Comparison of ENCODE assay signal across 11 cellular contexts in genomic region chr1:241638091-241638682, GRCh38. TPM values are rescaled to one million over a fixed set of nuclear protein-coding genes. Genes with fewer than 3 reads are reported as not detected.
A peak's percentile ranks its signal among the peaks of the same experiment; 100 is the strongest.
DNase-seq lines count a peak whose midpoint lies in the region; ATAC-seq and TF ChIP-seq lines count a peak whose summit lies in the region.
"Had no signal": no experiment of that assay in that cellular context is flagged by ENCODE, and none has a peak within 500 bp of the region (broad histone marks: within the 10 kb centered on the region; RNA-seq: fewer than 3 reads in every experiment).

No MANE protein-coding gene starts in this region.

- in situ Hi-C loops in IMR-90 (cut with MboI; ENCODE audit: low sequenced_read_pairs), result no loop called here

- H3K4me2 ChIP-seq in IMR-90 (ENCODE audit: low read depth, low read length), result peak overlapping the region; percentile 88

- H3K56ac ChIP-seq in IMR-90 (ENCODE audit: extremely low read depth, insufficient read depth, low read length), result no peak overlapping the region

- H3K4me3 ChIP-seq in CD4-positive, alpha-beta memory T cell (ENCODE audit: low read length in 2 of 2), result no peak overlapping the region
- H3K4me3 ChIP-seq in IMR-90 (ENCODE audit: insufficient read depth, low read depth, low read length), result peak overlapping the region; percentile 27

- peaks cover 20 to 40% (median 25%) of the 10 kb centered on the region in 4 donors for H3K4me1 Mint-ChIP-seq in CD4-positive, alpha-beta memory T cell
- H3K4me1 Mint-ChIP-seq in brain (peaks cover 41% of the 10 kb centered on the region), mesothelial cell of epicardium (peaks cover 29% of the 10 kb centered on the region)

- TF ChIP-seq CTCF in IMR-90 (conservative IDR thresholded peaks at IDR 0.05; ENCODE audit: low read depth, low read length), result no peak
- TF ChIP-seq CTCF in brain (conservative IDR thresholded peaks at IDR 0.05), result no peak
- no peak for TF ChIP-seq CTCF in mesothelial cell of epicardium (IDR thresholded peaks at IDR 0.05; ENCODE audit: unreplicated experiment)

- TF ChIP-seq POLR2A in IMR-90 (IDR thresholded peaks at IDR 0.05; ENCODE audit: low read depth, low read length), result no peak

- CTCF ChIA-PET in CD4-positive, alpha-beta memory T cell (lab: Charles Lee; ENCODE audit: partially characterized antibody), result interaction anchor here (1.2 kb wide), 1 partner anchor 11 kb away, joined by 5 read pairs; no protein-coding TSS in a partner anchor
- CTCF ChIA-PET in IMR-90 (lab: Yijun Ruan, JAX), result interaction anchor here (1.3 kb wide), 1 partner anchor 27 kb away, joined by 3 read pairs; no protein-coding TSS in a partner anchor

- H3K9me3 ChIP-seq in CD4-positive, alpha-beta memory T cell (ENCODE audit: control insufficient read depth in 1 of 2, low read length in 2 of 2), result no peaks in the 10 kb centered on the region
- no peaks in the 10 kb centered on the region for H3K9me3 ChIP-seq in IMR-90 (ENCODE audit: control insufficient read depth, insufficient read depth, low read length)
- H3K9me3 ChIP-seq: transverse colon had no signal

- peaks cover 11% of the 10 kb centered on the region for H3K9me1 ChIP-seq in IMR-90 (ENCODE audit: insufficient read depth, low read length)

- H3K27ac Mint-ChIP-seq in CD4-positive, alpha-beta memory T cell, result peak overlapping the region in 1 of 7 donors; percentile 50
- H3K27ac Mint-ChIP-seq in brain (peak overlapping the region in 3 of 5 experiments; percentile 20 to 75 (median 42)), mesothelial cell of epicardium (peak overlapping the region; percentile 80)

- H3K9ac ChIP-seq in IMR-90 (ENCODE audit: low read depth, low read length), result peak overlapping the region; percentile 50

- intact Hi-C loops in CD4-positive, alpha-beta memory T cell (cut with micrococcal nuclease), result no loop called here
- intact Hi-C loops in IMR-90 (cut with micrococcal nuclease) (no loop called here), posterior vena cava (cut with DNase I) (no loop called here)

- H2AFZ ChIP-seq in IMR-90 (replicated peaks; ENCODE audit: low read length, poor library complexity), result no peak overlapping the region

- dilution Hi-C loops in IMR-90 (cut with HindIII; ENCODE audit: low sequenced_read_pairs, unreplicated experiment), result no loop called here

- peaks cover 0 to 3% (median 0%) of the 10 kb centered on the region in 8 donors for H3K9me3 Mint-ChIP-seq in CD4-positive, alpha-beta memory T cell
- H3K9me3 Mint-ChIP-seq in brain (peaks cover 9 to 22% (median 11%) of the 10 kb centered on the region in 5 experiments), mesothelial cell of epicardium (peaks cover 21% of the 10 kb centered on the region)

- DNase-seq in CD4-positive, alpha-beta memory T cell, result no peak
- DNase-seq in IMR-90, result no peak
- no peak for DNase-seq in mesothelial cell of epicardium (ENCODE audit: low spot score in 2 of 2, unreplicated experiment in 2 of 2)
- no peak for DNase-seq in stimulated activated naive CD4-positive, alpha-beta T cell (lab: John Stamatoyannopoulos, UW)
- no peak for DNase-seq in posterior vena cava (ENCODE audit: low spot score)
- DNase-seq: activated naive CD4-positive, alpha-beta T cell treated with Interleukin-2 at 50 U/mL for 16 hours; hippocampal formation; transverse colon had no signal

- H4K8ac ChIP-seq in IMR-90 (ENCODE audit: low read depth in 2 of 2, low read length in 2 of 2), result no peak overlapping the region; a peak in 1 of 4 replicates

- H3K23ac ChIP-seq in IMR-90 (ENCODE audit: low read depth, low read length), result peak overlapping the region; percentile 68; the same call in 1 of the 2 replicates

- no TSS peak for BruUV-seq in IMR-90 (replicated peaks; lab: Mats Ljungman, UMichigan)

- no peaks in the 10 kb centered on the region for H3K27me3 Mint-ChIP-seq in CD4-positive, alpha-beta memory T cell
- H3K27me3 Mint-ChIP-seq in brain (peaks cover 2% of the 10 kb centered on the region), mesothelial cell of epicardium (ENCODE audit: low read depth) (no peaks in the 10 kb centered on the region)

- no peaks in the 10 kb centered on the region for H3K27me3 ChIP-seq in CD4-positive, alpha-beta memory T cell (ENCODE audit: insufficient read depth, low read length)
- H3K27me3 ChIP-seq in IMR-90 (ENCODE audit: control insufficient read depth, insufficient read depth, low read length), result no peaks in the 10 kb centered on the region
- H3K27me3 ChIP-seq: transverse colon had no signal

- peak overlapping the region; percentile 51; the same call in 1 of the 2 replicates for H3K18ac ChIP-seq in IMR-90 (ENCODE audit: low read depth, low read length)

- H2BK120ac ChIP-seq in IMR-90 (ENCODE audit: low read depth, low read length), result no peak overlapping the region; the same call in 1 of the 2 replicates

- H2AK9ac ChIP-seq in IMR-90 (replicated peaks; ENCODE audit: low read depth, low read length, poor library complexity), result peak overlapping the region; percentile 65

- peak overlapping the region; percentile 24 for H2BK5ac ChIP-seq in IMR-90 (ENCODE audit: low read depth, low read length, poor library complexity, severe bottlenecking)

- H3K36me3 ChIP-seq in CD4-positive, alpha-beta memory T cell (ENCODE audit: insufficient read depth, low read length), result no peaks in the 10 kb centered on the region
- peaks cover 2% of the 10 kb centered on the region; the same call in 1 of the 2 replicates for H3K36me3 ChIP-seq in IMR-90 (ENCODE audit: control insufficient read depth, insufficient read depth, low read length)

- peak overlapping the region; percentile 27; the same call in 1 of the 2 replicates for H3K4ac ChIP-seq in IMR-90 (ENCODE audit: low read depth, low read length)

- H4K20me1 ChIP-seq in IMR-90 (ENCODE audit: insufficient read depth, low read length), result 0 out of 2 replicates have a peak, but pooled peaks cover 6% of the 10 kb centered on the region

- no peak overlapping the region for H2AK5ac ChIP-seq in IMR-90 (ENCODE audit: low read depth, low read length)

- no CpG with 5 or more reads among the region's 5 CpGs for WGBS in IMR-90 (ENCODE audit: extremely low coverage in 2 of 2, insufficient read length in 1 of 2), 2 experiments

- H2BK15ac ChIP-seq in IMR-90 (ENCODE audit: low read depth, low read length), result no peak overlapping the region

- peak overlapping the region; percentile 9; the same call in 1 of the 2 replicates for H4K91ac ChIP-seq in IMR-90 (ENCODE audit: insufficient read depth, low read depth, low read length)

- H3K27ac ChIP-seq in CD4-positive, alpha-beta memory T cell (ENCODE audit: low read depth, low read length), result no peak overlapping the region
- no peak overlapping the region for H3K27ac ChIP-seq in IMR-90 (ENCODE audit: insufficient read depth, low read length)

- peak overlapping the region in 6 of 8 donors; percentile 32 to 70 (median 54) for H3K4me3 Mint-ChIP-seq in CD4-positive, alpha-beta memory T cell
- H3K4me3 Mint-ChIP-seq in brain (peak overlapping the region; percentile 80 to 97 (median 85)), mesothelial cell of epicardium (peak overlapping the region; percentile 61)

- POLR2A ChIA-PET in CD4-positive, alpha-beta memory T cell (lab: Charles Lee; ENCODE audit: partially characterized antibody), result interaction anchor here (1.3 to 2.6 kb wide), 2 partner anchors 40 to 86 kb away, joined by 4 to 18 read pairs; no protein-coding TSS in a partner anchor
- POLR2A ChIA-PET in IMR-90 (lab: Charles Lee; ENCODE audit: unreplicated experiment), result no interaction called here

- peak overlapping the region; percentile 43 for H3K14ac ChIP-seq in IMR-90 (replicated peaks; ENCODE audit: low read depth, low read length)

- no peak for ATAC-seq in IMR-90 (ENCODE audit: low read depth)
- no peak for ATAC-seq in HG02884 (IDR thresholded peaks at IDR 0.05; ENCODE audit: unreplicated experiment)
- no peak for ATAC-seq in HG02938 (IDR thresholded peaks at IDR 0.05; ENCODE audit: unreplicated experiment)

- peaks cover 8 to 15% of the 10 kb centered on the region in 2 donors for H3K36me3 Mint-ChIP-seq in CD4-positive, alpha-beta memory T cell
- H3K36me3 Mint-ChIP-seq in brain, result peaks cover 37% of the 10 kb centered on the region
- H3K36me3 Mint-ChIP-seq in mesothelial cell of epicardium, result peaks cover 18% of the 10 kb centered on the region

- peaks cover 25% of the 10 kb centered on the region for H3K4me1 ChIP-seq in CD4-positive, alpha-beta memory T cell (ENCODE audit: insufficient read depth, low read length)
- H3K4me1 ChIP-seq in IMR-90 (ENCODE audit: control insufficient read depth, insufficient read depth, low read length), result peaks cover 12% of the 10 kb centered on the region

- H3K79me1 ChIP-seq in IMR-90 (ENCODE audit: low read depth in 1 of 2, low read length in 2 of 2), result peaks cover 15 to 35% of the 10 kb centered on the region in 2 experiments

- H4K5ac ChIP-seq in IMR-90 (ENCODE audit: low read depth, low read length), result no peak overlapping the region

- peak overlapping the region; percentile 46; the same call in 1 of the 2 replicates for H2BK20ac ChIP-seq in IMR-90 (ENCODE audit: low read depth, low read length)

- TF ChIP-seq RAD21 in IMR-90 (IDR thresholded peaks at IDR 0.05; ENCODE audit: low read length), result no peak

RNA-seq across cellular contexts. Expression of gene CHML, which starts 2.0 kb away (rescaled TPM):
- total RNA-seq in CD4-positive, alpha-beta memory T cell, result 1 to 10 TPM; 7.5 to 8.8 TPM
- polyA plus RNA-seq in CD4-positive, alpha-beta memory T cell, result 1 to 10 TPM; 2.2 to 2.5 TPM
- total RNA-seq in IMR-90 (2012; rRNA removed) (25.6 and 34.2 TPM in 2 replicates), mesothelial cell of epicardium (21.2 to 21.6 TPM (median 21.3 TPM) in 3 replicates), posterior vena cava (10 to 100 TPM in 1 of 2 donors, 1 to 10 TPM in 1; 4.9 to 11.2 TPM)
- polyA plus RNA-seq in IMR-90 (2012; rRNA removed) (5.3 and 5.6 TPM in 2 replicates), brain (ENCODE audit: insufficient read depth, low read depth, low replicate concordance) (2.7 TPM)
- 1.6 and 2.2 TPM in 2 replicates for polyA plus RNA-seq in IMR-90 (2012; cell fraction: cytosol; rRNA removed)
- 2.4 and 9.2 TPM in 2 replicates for polyA plus RNA-seq in IMR-90 (2012; cell fraction: nucleus; rRNA removed; ENCODE audit: low replicate concordance)

RNA-seq across cellular contexts. Expression of gene OPN3, which starts 2.0 kb away (rescaled TPM):
- total RNA-seq in CD4-positive, alpha-beta memory T cell, result 1 to 10 TPM; 3.9 to 4.8 TPM
- polyA plus RNA-seq in CD4-positive, alpha-beta memory T cell, result 10 to 100 TPM; 12.9 to 17.5 TPM
- 21.1 and 21.9 TPM in 2 replicates for total RNA-seq in IMR-90 (2012; rRNA removed)
- polyA plus RNA-seq in IMR-90 (2012; rRNA removed), result 11.0 and 16.4 TPM in 2 replicates
- 5.4 and 9.5 TPM in 2 replicates for polyA plus RNA-seq in IMR-90 (2012; cell fraction: cytosol; rRNA removed)
- polyA plus RNA-seq in IMR-90 (2012; cell fraction: nucleus; rRNA removed; ENCODE audit: low replicate concordance), result 3.1 and 11.8 TPM in 2 replicates
- 16.2 TPM for polyA plus RNA-seq in brain (ENCODE audit: insufficient read depth, low read depth, low replicate concordance)
- 14.4 to 15.1 TPM (median 14.6 TPM) in 3 replicates for total RNA-seq in mesothelial cell of epicardium
- 1 to 10 TPM; 4.0 to 4.1 TPM for total RNA-seq in posterior vena cava

RNA-seq across cellular contexts. Expression of gene WDR64, which starts 13.9 kb away (rescaled TPM):
- not detected for total RNA-seq in CD4-positive, alpha-beta memory T cell
- polyA plus RNA-seq in CD4-positive, alpha-beta memory T cell, result under 1 TPM in 1 of 2 donors, not detected in 1; 0.16 TPM
- total RNA-seq in IMR-90 (2012; rRNA removed), result not detected in 2 replicates
- not detected in 2 replicates for polyA plus RNA-seq in IMR-90 (2012; rRNA removed)
- not detected in 2 replicates for polyA plus RNA-seq in IMR-90 (2012; cell fraction: cytosol; rRNA removed)
- polyA plus RNA-seq in IMR-90 (2012; cell fraction: nucleus; rRNA removed; ENCODE audit: low replicate concordance), result not detected in 2 replicates
- not detected for polyA plus RNA-seq in brain (ENCODE audit: insufficient read depth, low read depth, low replicate concordance)
- 0.47 TPM in 1 of 3 replicates, not detected in the others for total RNA-seq in mesothelial cell of epicardium
- not detected for total RNA-seq in posterior vena cava
- total RNA-seq: transverse colon had no signal
